8 cellular contexts compared by ENCODE assay signal in genomic region chr10:97612386-97612785, GRCh38. TPM values are rescaled to one million over a fixed set of nuclear protein-coding genes. Genes with fewer than 3 reads are reported as not detected.
DNase-seq lines count a peak whose midpoint lies in the region; ATAC-seq and TF ChIP-seq lines count a peak whose summit lies in the region.

No MANE protein-coding gene starts in this region.

- H3K4me3 ChIP-seq in IMR-90 (ENCODE audit: insufficient read depth, low read depth, low read length) (no peak overlapping the region), astrocyte of the cerebellum (ENCODE audit: low read depth, low read length) (no peak overlapping the region), suprapubic skin (no peak overlapping the region)

- BruUV-seq in IMR-90 (replicated peaks; lab: Mats Ljungman, UMichigan): no TSS peak

- no peak overlapping the region for H3K9ac ChIP-seq in IMR-90 (ENCODE audit: low read depth, low read length)

- H3K4me2 ChIP-seq in IMR-90 (ENCODE audit: low read depth, low read length): no peak overlapping the region

- H3K9me3 ChIP-seq in IMR-90 (ENCODE audit: control insufficient read depth, insufficient read depth, low read length) (no peaks in the 10 kb centered on the region), suprapubic skin (no peaks in the 10 kb centered on the region)

- no peak overlapping the region for H3K56ac ChIP-seq in IMR-90 (ENCODE audit: extremely low read depth, insufficient read depth, low read length)

- H2BK20ac ChIP-seq in IMR-90 (ENCODE audit: low read depth, low read length): no peak overlapping the region

- dilution Hi-C loops in IMR-90 (cut with HindIII; ENCODE audit: low sequenced_read_pairs, unreplicated experiment): no loop called here

- no peak for TF ChIP-seq EP300 in suprapubic skin (IDR thresholded peaks at IDR 0.05)

- H2AK5ac ChIP-seq in IMR-90 (ENCODE audit: low read depth, low read length): no peak overlapping the region

- peak; percentile 75 for TF ChIP-seq RAD21 in IMR-90 (IDR thresholded peaks at IDR 0.05; ENCODE audit: low read length)

- H3K79me1 ChIP-seq in IMR-90 (ENCODE audit: low read depth in 1 of 2, low read length in 2 of 2): no peaks in the 10 kb centered on the region

- no peak overlapping the region for H2AK9ac ChIP-seq in IMR-90 (replicated peaks; ENCODE audit: low read depth, low read length, poor library complexity)

- H3K36me3 ChIP-seq in IMR-90 (ENCODE audit: control insufficient read depth, insufficient read depth, low read length): peaks cover 1% of the 10 kb centered on the region; the same call in 1 of the 2 replicates
- peaks cover 9% of the 10 kb centered on the region for H3K36me3 ChIP-seq in suprapubic skin

- H4K20me1 ChIP-seq in IMR-90 (ENCODE audit: insufficient read depth, low read length): no peaks in the 10 kb centered on the region

- CTCF ChIA-PET in IMR-90 (lab: Yijun Ruan, JAX): interaction anchor here (0.6 to 1.7 kb wide), 4 partner anchors 27 to 58 kb away, joined by 3 to 6 read pairs (median 3); partner anchors contain the start of gene ANKRD2

- H3K9me1 ChIP-seq in IMR-90 (ENCODE audit: insufficient read depth, low read length): no peaks in the 10 kb centered on the region; the same call in 1 of the 2 replicates

- no peak overlapping the region for H4K91ac ChIP-seq in IMR-90 (ENCODE audit: insufficient read depth, low read depth, low read length)

- intact Hi-C loops in IMR-90 (cut with micrococcal nuclease): loop anchor here (1.0 to 5.0 kb wide), 3 partner anchors 40 to 205 kb away; partner anchors contain the start of gene ANKRD2

- no peak overlapping the region for H3K14ac ChIP-seq in IMR-90 (replicated peaks; ENCODE audit: low read depth, low read length)

- no peak overlapping the region for H3K4ac ChIP-seq in IMR-90 (ENCODE audit: low read depth, low read length)

- H2BK5ac ChIP-seq in IMR-90 (ENCODE audit: low read depth, low read length, poor library complexity, severe bottlenecking): no peak overlapping the region

- H3K27me3 ChIP-seq in IMR-90 (ENCODE audit: control insufficient read depth, insufficient read depth, low read length) (no peaks in the 10 kb centered on the region), suprapubic skin (no peaks in the 10 kb centered on the region)

- TF ChIP-seq CTCF in IMR-90 (conservative IDR thresholded peaks at IDR 0.05; ENCODE audit: low read depth, low read length): peak; percentile 58
- peak; percentile 38 for TF ChIP-seq CTCF in astrocyte of the cerebellum (IDR thresholded peaks at IDR 0.05; ENCODE audit: low read depth, low read length, missing control alignments)
- peak in 1 of 2 donors; percentile 35 for TF ChIP-seq CTCF in suprapubic skin (IDR thresholded peaks at IDR 0.05)

- WGBS in IMR-90 (ENCODE audit: extremely low coverage in 2 of 2, insufficient read length in 1 of 2), 2 experiments: no CpG with 5 or more reads among the region's 2 CpGs
- WGBS in suprapubic skin: 19% methylated on average over 2 of the region's 2 CpGs

- no peak overlapping the region for H2BK15ac ChIP-seq in IMR-90 (ENCODE audit: low read depth, low read length)

- no peak overlapping the region for H3K27ac ChIP-seq in IMR-90 (ENCODE audit: insufficient read depth, low read length)
- no peak overlapping the region for H3K27ac ChIP-seq in suprapubic skin

- TF ChIP-seq POLR2A in IMR-90 (IDR thresholded peaks at IDR 0.05; ENCODE audit: low read depth, low read length) (no peak), suprapubic skin (IDR thresholded peaks at IDR 0.05) (no peak)

- no peak overlapping the region for H4K8ac ChIP-seq in IMR-90 (ENCODE audit: low read depth in 2 of 2, low read length in 2 of 2)

- H2AFZ ChIP-seq in IMR-90 (replicated peaks; ENCODE audit: low read length, poor library complexity): peak overlapping the region; percentile 57

- peak; percentile 47 for DNase-seq in Caki2 (ENCODE audit: low read depth)
- peak; percentile 55 for DNase-seq in IMR-90
- peak; percentile 33 for DNase-seq in astrocyte of the cerebellum (ENCODE audit: low read depth)
- peak; percentile 46 for DNase-seq in inferior parietal cortex (ENCODE audit: extremely low spot score)
- no peak for DNase-seq in activated CD4-positive, alpha-beta T cell treated with anti-CD3 and anti-CD28 coated beads, Interleukin-2, amount 50 U/mL, for 1 hour
- no peak for DNase-seq in suprapubic skin (ENCODE audit: low spot score in 2 of 2)

- peak; percentile 80 for ATAC-seq in IMR-90 (ENCODE audit: low read depth)
- no peak for ATAC-seq in HG03442 (IDR thresholded peaks at IDR 0.05; ENCODE audit: unreplicated experiment)
- no peak for ATAC-seq in HG02840 (IDR thresholded peaks at IDR 0.05; ENCODE audit: low FRiP score, unreplicated experiment)

- in situ Hi-C loops in Caki2 (cut with HindIII; ENCODE audit: low pct_unique_long_range_greater_than_20kb, low sequenced_read_pairs): no loop called here
- in situ Hi-C loops in IMR-90 (cut with MboI; ENCODE audit: low sequenced_read_pairs): no loop called here
- in situ Hi-C loops in astrocyte of the cerebellum (cut with HindIII; ENCODE audit: low sequenced_read_pairs): no loop called here

- no peak overlapping the region for H3K18ac ChIP-seq in IMR-90 (ENCODE audit: low read depth, low read length)

- no peak overlapping the region for H4K5ac ChIP-seq in IMR-90 (ENCODE audit: low read depth, low read length)

- no peak overlapping the region for H3K23ac ChIP-seq in IMR-90 (ENCODE audit: low read depth, low read length)

- POLR2A ChIA-PET in IMR-90 (lab: Charles Lee; ENCODE audit: unreplicated experiment): no interaction called here

- H3K4me1 ChIP-seq in IMR-90 (ENCODE audit: control insufficient read depth, insufficient read depth, low read length): no peaks in the 10 kb centered on the region
- H3K4me1 ChIP-seq in suprapubic skin: peaks cover 5% of the 10 kb centered on the region

- no peak overlapping the region for H2BK120ac ChIP-seq in IMR-90 (ENCODE audit: low read depth, low read length)

TF ChIP-seq in IMR-90, 13 proteins besides CTCF, POLR2A, EP300 and RAD21:
- no peak for TF ChIP-seq NFE2L2 (IDR thresholded peaks at IDR 0.05; ENCODE audit: low read depth, low read length)
- TF ChIP-seq, protein P1, sequence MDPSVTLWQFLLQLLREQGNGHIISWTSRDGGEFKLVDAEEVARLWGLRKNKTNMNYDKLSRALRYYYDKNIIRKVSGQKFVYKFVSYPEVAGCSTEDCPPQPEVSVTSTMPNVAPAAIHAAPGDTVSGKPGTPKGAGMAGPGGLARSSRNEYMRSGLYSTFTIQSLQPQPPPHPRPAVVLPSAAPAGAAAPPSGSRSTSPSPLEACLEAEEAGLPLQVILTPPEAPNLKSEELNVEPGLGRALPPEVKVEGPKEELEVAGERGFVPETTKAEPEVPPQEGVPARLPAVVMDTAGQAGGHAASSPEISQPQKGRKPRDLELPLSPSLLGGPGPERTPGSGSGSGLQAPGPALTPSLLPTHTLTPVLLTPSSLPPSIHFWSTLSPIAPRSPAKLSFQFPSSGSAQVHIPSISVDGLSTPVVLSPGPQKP (IDR thresholded peaks at IDR 0.05; ENCODE audit: borderline replicate concordance, low read depth, low read length): no peak
- TF ChIP-seq SMC3 (IDR thresholded peaks at IDR 0.05; ENCODE audit: low read depth, low read length): peak; percentile 76
- no peak for TF ChIP-seq CEBPB (IDR thresholded peaks at IDR 0.05; ENCODE audit: low read depth, low read length)
- no peak for TF ChIP-seq MAZ (IDR thresholded peaks at IDR 0.05; ENCODE audit: borderline replicate concordance, low read depth, low read length)
- no peak for TF ChIP-seq FOS (IDR thresholded peaks at IDR 0.05; ENCODE audit: low read depth, low read length)
- no peak for TF ChIP-seq MXI1 (IDR thresholded peaks at IDR 0.05; ENCODE audit: borderline replicate concordance, low read depth, low read length)
TF ChIP-seq in IMR-90: peak in this region for 1.

RNA-seq across cellular contexts. Expression of gene MORN4, which starts 20.9 kb away (rescaled TPM):
- total RNA-seq in Caki2 (2014; rRNA removed; shearing (Covaris generic); ENCODE audit: low replicate concordance): 8.2 and 10.5 TPM in 2 replicates
- total RNA-seq in IMR-90 (2012; rRNA removed): 3.2 and 3.3 TPM in 2 replicates
- 8.4 and 10.1 TPM in 2 replicates for polyA plus RNA-seq in IMR-90 (2012; rRNA removed)
- 7.4 and 9.0 TPM in 2 replicates for polyA plus RNA-seq in IMR-90 (2012; cell fraction: cytosol; rRNA removed)
- polyA plus RNA-seq in IMR-90 (2012; cell fraction: nucleus; rRNA removed; ENCODE audit: low replicate concordance): 1.8 and 7.7 TPM in 2 replicates
- total RNA-seq in suprapubic skin: 1 to 10 TPM; 1.3 to 5.6 (median 2.4) TPM

RNA-seq across cellular contexts. Expression of gene C10orf62, which starts 22.9 kb away (rescaled TPM):
- total RNA-seq in Caki2 (2014; rRNA removed; shearing (Covaris generic); ENCODE audit: low replicate concordance): 0.41 TPM in 1 of 2 replicates, not detected in the other
- total RNA-seq in IMR-90 (2012; rRNA removed) (not detected in 2 replicates), suprapubic skin (not detected)
- polyA plus RNA-seq in IMR-90 (2012; rRNA removed): not detected in 2 replicates
- not detected in 2 replicates for polyA plus RNA-seq in IMR-90 (2012; cell fraction: cytosol; rRNA removed)
- 0.13 and 0.14 TPM in 2 replicates for polyA plus RNA-seq in IMR-90 (2012; cell fraction: nucleus; rRNA removed; ENCODE audit: low replicate concordance)

RNA-seq across cellular contexts. Expression of gene PI4K2A, which starts 28.1 kb away (rescaled TPM):
- 12.7 and 13.6 TPM in 2 replicates for total RNA-seq in Caki2 (2014; rRNA removed; shearing (Covaris generic); ENCODE audit: low replicate concordance)
- total RNA-seq in IMR-90 (2012; rRNA removed) (15.6 and 15.8 TPM in 2 replicates), suprapubic skin (10 to 100 TPM; 13.2 to 24.0 (median 20.9) TPM)
- 25.3 and 27.3 TPM in 2 replicates for polyA plus RNA-seq in IMR-90 (2012; rRNA removed)
- polyA plus RNA-seq in IMR-90 (2012; cell fraction: cytosol; rRNA removed): 16.6 and 18.3 TPM in 2 replicates
- polyA plus RNA-seq in IMR-90 (2012; cell fraction: nucleus; rRNA removed; ENCODE audit: low replicate concordance): 16.4 and 20.0 TPM in 2 replicates

RNA-seq across cellular contexts. Expression of gene HOGA1, which starts 28.2 kb away (rescaled TPM):
- 70.8 and 91.3 TPM in 2 replicates for total RNA-seq in Caki2 (2014; rRNA removed; shearing (Covaris generic); ENCODE audit: low replicate concordance)
- total RNA-seq in IMR-90 (2012; rRNA removed) (0.36 and 0.56 TPM in 2 replicates), suprapubic skin (1 to 10 TPM in 3 of 4 donors, under 1 TPM in 1; 0.80 to 6.2 (median 4.0) TPM)
- 0.41 and 0.42 TPM in 2 replicates for polyA plus RNA-seq in IMR-90 (2012; rRNA removed)
- 0.25 and 0.45 TPM in 2 replicates for polyA plus RNA-seq in IMR-90 (2012; cell fraction: cytosol; rRNA removed)
- 1.2 and 1.4 TPM in 2 replicates for polyA plus RNA-seq in IMR-90 (2012; cell fraction: nucleus; rRNA removed; ENCODE audit: low replicate concordance)

RNA-seq across cellular contexts. Expression of gene ANKRD2, which starts 39.8 kb away (rescaled TPM):
- total RNA-seq in Caki2 (2014; rRNA removed; shearing (Covaris generic); ENCODE audit: low replicate concordance): 15.6 and 19.4 TPM in 2 replicates
- total RNA-seq in IMR-90 (2012; rRNA removed) (0.28 and 0.36 TPM in 2 replicates), suprapubic skin (1 to 10 TPM in 2 of 4 donors, under 1 TPM in 1, not detected in 1; 0.45 to 2.5 (median 2.0) TPM)
- polyA plus RNA-seq in IMR-90 (2012; rRNA removed): 0.40 and 0.65 TPM in 2 replicates
- polyA plus RNA-seq in IMR-90 (2012; cell fraction: cytosol; rRNA removed): 0.36 and 0.63 TPM in 2 replicates
- 0.29 and 0.38 TPM in 2 replicates for polyA plus RNA-seq in IMR-90 (2012; cell fraction: nucleus; rRNA removed; ENCODE audit: low replicate concordance)

Comparison
In these comparisons a context has a peak if more than half of its experiments do, and no peak if none do; other contexts are left out.
1. DNase-seq: peak in Caki2 (single experiment), IMR-90 (single experiment), astrocyte of the cerebellum (single experiment) and inferior parietal cortex (single experiment); none in activated CD4-positive, alpha-beta T cell treated with anti-CD3 and anti-CD28 coated beads, Interleukin-2, amount 50 U/mL, for 1 hour (single experiment) and suprapubic skin (0 of 2).